In the genomic region with DNA sequence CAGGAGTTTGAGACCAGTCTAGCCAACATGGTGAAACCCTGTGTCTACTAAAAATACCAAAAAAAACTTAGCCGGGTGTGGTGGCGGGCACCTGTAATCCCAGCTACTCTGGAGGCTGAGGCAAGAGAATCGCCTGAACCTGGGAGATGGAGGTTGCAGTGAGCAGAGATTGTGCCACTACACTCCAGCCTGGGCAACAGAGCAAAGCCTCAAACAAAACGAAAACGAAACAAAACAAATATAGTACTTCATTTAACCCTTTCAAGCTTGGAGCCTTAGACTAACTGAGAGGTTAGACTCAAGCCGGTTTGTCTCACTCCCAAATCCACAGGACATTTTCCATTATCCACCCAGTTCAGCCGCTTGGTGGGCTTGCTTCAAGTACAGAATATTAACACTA, we compare ENCODE assay signal across 5 cellular contexts. TPM values are rescaled to one million over a fixed set of nuclear protein-coding genes. Genes with fewer than 3 reads are reported as not detected.
"Had no signal": no experiment of that assay in that cellular context is flagged by ENCODE, and none has a peak within 500 bp of the region (broad histone marks: within the 10 kb centered on the region; RNA-seq: fewer than 3 reads in every experiment).

No MANE protein-coding gene starts in this region.

RNA-seq across cellular contexts. Expression of a gene that starts 7.6 kb away (rescaled TPM):
- total RNA-seq: ascending aorta, epithelial cell of proximal tubule, smooth muscle cell, thoracic aorta had no signal
- polyA plus RNA-seq: naive thymus-derived CD4-positive, alpha-beta T cell; smooth muscle cell had no signal

RNA-seq across cellular contexts. Expression of a gene that starts 27.2 kb away (rescaled TPM):
- total RNA-seq: ascending aorta had no signal
